Comparison of ENCODE assay signal across 15 cellular contexts in the genomic region with DNA sequence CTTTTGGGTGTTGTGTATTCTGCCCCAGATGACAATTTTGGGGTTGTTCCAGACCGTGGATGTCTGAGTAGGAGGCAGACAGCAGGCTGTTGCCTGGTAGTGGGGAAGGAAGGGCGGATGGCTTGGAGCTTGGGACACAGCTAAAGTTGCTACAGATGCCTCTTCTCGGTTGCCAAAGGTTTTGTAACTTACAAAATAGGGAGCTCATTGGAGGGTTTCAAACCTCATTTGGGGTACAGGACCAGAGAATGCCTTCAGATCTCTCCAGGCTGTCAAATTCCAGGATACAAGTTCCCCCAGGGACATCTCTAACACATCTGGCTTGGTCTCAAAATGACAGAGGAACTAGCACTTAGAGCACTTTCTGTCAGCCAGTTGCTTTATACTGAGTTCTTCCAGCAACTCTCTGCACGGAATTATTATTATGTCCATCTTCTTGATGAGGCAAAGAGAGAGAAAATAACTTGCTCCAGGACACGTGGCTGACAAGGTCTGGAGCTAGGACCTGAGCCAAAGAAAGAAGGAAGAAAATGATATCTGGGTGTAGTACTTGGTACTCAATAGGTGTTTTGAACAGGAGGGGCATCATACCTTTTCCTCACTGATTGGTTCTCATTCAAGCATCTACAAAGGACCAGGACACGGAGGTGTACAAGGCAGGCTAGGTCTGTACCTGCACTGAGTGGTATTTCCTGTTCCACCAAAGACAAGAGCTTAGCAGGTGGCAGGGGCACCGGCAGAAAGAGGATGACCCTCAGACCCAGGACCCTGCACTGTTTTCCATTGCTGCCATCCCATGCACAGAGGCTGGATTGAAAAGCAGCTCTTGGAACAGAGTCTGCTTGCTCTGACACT. TPM values are rescaled to one million over a fixed set of nuclear protein-coding genes. Genes with fewer than 3 reads are reported as not detected.
DNase-seq lines count a peak whose midpoint lies in the region; ATAC-seq and TF ChIP-seq lines count a peak whose summit lies in the region.
"Had no signal": no experiment of that assay in that cellular context is flagged by ENCODE, and none has a peak within 500 bp of the region (broad histone marks: within the 10 kb centered on the region; RNA-seq: fewer than 3 reads in every experiment).

No MANE protein-coding gene starts in this region.

- peaks cover 16% of the 10 kb centered on the region for H3K36me3 Mint-ChIP-seq in HFFc6 (ENCODE audit: low read depth)
- no peaks in the 10 kb centered on the region for H3K36me3 Mint-ChIP-seq in activated T-cell treated with anti-CD3 and anti-CD28 coated beads, Interleukin-2, amount 50 U/mL, for 4 hours (ENCODE audit: insufficient read depth)
- H3K36me3 Mint-ChIP-seq: activated CD4-positive, alpha-beta memory T cell treated with anti-CD3 and anti-CD28 coated beads for 36 hours; CD14-positive monocyte had no signal

- H3K4me1 ChIP-seq in lower lobe of right lung (peaks cover 29% of the 10 kb centered on the region), subcutaneous abdominal adipose tissue (ENCODE audit: control insufficient read depth in 5 of 5, insufficient read depth in 5 of 5, low read length in 5 of 5) (peaks cover 14 to 35% (median 29%) of the 10 kb centered on the region in 5 donors)

- no peaks in the 10 kb centered on the region for H3K27me3 ChIP-seq in dorsolateral prefrontal cortex
- H3K27me3 ChIP-seq in lower lobe of right lung (ENCODE audit: low read depth), result no peaks in the 10 kb centered on the region
- no peaks in the 10 kb centered on the region for H3K27me3 ChIP-seq in subcutaneous abdominal adipose tissue (ENCODE audit: control insufficient read depth in 5 of 5, insufficient read depth in 4 of 5, low read length in 5 of 5)

- peaks cover 68% of the 10 kb centered on the region for H3K4me1 Mint-ChIP-seq in HFFc6 (ENCODE audit: low read depth)
- peaks cover 5% of the 10 kb centered on the region for H3K4me1 Mint-ChIP-seq in activated T-cell treated with anti-CD3 and anti-CD28 coated beads, Interleukin-2, amount 50 U/mL, for 4 hours (ENCODE audit: low read depth)

- H3K9me3 Mint-ChIP-seq in HFFc6, result peaks cover 15% of the 10 kb centered on the region
- no peaks in the 10 kb centered on the region for H3K9me3 Mint-ChIP-seq in activated T-cell treated with anti-CD3 and anti-CD28 coated beads, Interleukin-2, amount 50 U/mL, for 4 hours

- peak overlapping the region in 3 of 5 donors; percentile 5 to 36 (median 9) for H3K9ac ChIP-seq in subcutaneous abdominal adipose tissue (ENCODE audit: low read length in 5 of 5)

- peak in 1 of 2 donors; percentile 60 for ATAC-seq in lower lobe of right lung
- ATAC-seq in GM21390 (IDR thresholded peaks at IDR 0.05; ENCODE audit: unreplicated experiment), result no peak
- no peak for ATAC-seq in activated T-cell treated with anti-CD3 and anti-CD28 coated beads, Interleukin-2, amount 50 U/mL, for 4 hours
- no peak for ATAC-seq in HG03159 (IDR thresholded peaks at IDR 0.05; ENCODE audit: unreplicated experiment)
- ATAC-seq: K562 had no signal

- DNase-seq in HFFc6, result no peak
- peak in 5 of 10 donors; percentile 41 to 62 (median 54) for DNase-seq in dorsolateral prefrontal cortex
- no peak for DNase-seq in lower lobe of right lung
- no peak for DNase-seq in activated T-cell treated with anti-CD3 and anti-CD28 coated beads, Interleukin-2, amount 50 U/mL, for 4 hours
- DNase-seq in middle frontal gyrus (ENCODE audit: extremely low spot score, low spot score), result no peak
- DNase-seq: activated CD4-positive, alpha-beta memory T cell treated with anti-CD3 and anti-CD28 coated beads for 36 hours; activated gamma-delta T cell; islet precursor cell; NCI-H2029 treated with DMSO at 0.1 percent for 48 hours had no signal

- H3K9me3 ChIP-seq in lower lobe of right lung (no peaks in the 10 kb centered on the region), subcutaneous abdominal adipose tissue (ENCODE audit: control insufficient read depth in 5 of 5, low read length in 5 of 5) (peaks cover 0 to 7% (median 4%) of the 10 kb centered on the region in 5 donors)

- H3K36me3 ChIP-seq in lower lobe of right lung (no peaks in the 10 kb centered on the region), subcutaneous abdominal adipose tissue (ENCODE audit: control insufficient read depth in 5 of 5, insufficient read depth in 5 of 5, low read length in 5 of 5) (no peaks in the 10 kb centered on the region)

- H3K27ac ChIP-seq in dorsolateral prefrontal cortex (peak overlapping the region in 43 of 59 donors; percentile 5 to 82 (median 54)), lower lobe of right lung (peak overlapping the region; percentile 33), subcutaneous abdominal adipose tissue (ENCODE audit: low read depth, low read length) (peak overlapping the region; percentile 77)

- H3K27ac Mint-ChIP-seq in HFFc6, result peak overlapping the region; percentile 82
- H3K27ac Mint-ChIP-seq: activated CD4-positive, alpha-beta memory T cell treated with anti-CD3 and anti-CD28 coated beads for 36 hours; T-helper 1 cell treated with Interleukin-12 subunit alpha and Interleukin-12 subunit beta and Interleukin-4 antibody, amounts not matched to agents 30 μg/mL and 1 μg/mL, for 36 hours had no signal

- intact Hi-C loops in dorsolateral prefrontal cortex (cut with DNase I), result no loop called here
- intact Hi-C loops in lower lobe of right lung (cut with DNase I), result no loop called here

- peak overlapping the region; percentile 58 for H3K4me3 Mint-ChIP-seq in HFFc6
- no peak overlapping the region for H3K4me3 Mint-ChIP-seq in activated T-cell treated with anti-CD3 and anti-CD28 coated beads, Interleukin-2, amount 50 U/mL, for 4 hours
- H3K4me3 Mint-ChIP-seq: activated CD4-positive, alpha-beta memory T cell treated with anti-CD3 and anti-CD28 coated beads for 36 hours; CD14-positive monocyte; T-helper 1 cell treated with Interleukin-12 subunit alpha and Interleukin-12 subunit beta and Interleukin-4 antibody, amounts not matched to agents 30 μg/mL and 1 μg/mL, for 36 hours had no signal

- H3K4me3 ChIP-seq in dorsolateral prefrontal cortex (no peak overlapping the region), lower lobe of right lung (no peak overlapping the region), subcutaneous abdominal adipose tissue (ENCODE audit: low read depth in 1 of 5, low read length in 5 of 5) (peak overlapping the region in 1 of 5 donors; percentile 17)
- H3K4me3 ChIP-seq: K562 had no signal

- TF ChIP-seq CTCF in HFFc6 (IDR thresholded peaks at IDR 0.05) (no peak), dorsolateral prefrontal cortex (IDR thresholded peaks at IDR 0.05 in 54 of 56, conservative IDR thresholded peaks at IDR 0.05 in 2 of 56; ENCODE audit: low read depth in 1 of 56, partially characterized antibody in 56 of 56) (no peak), lower lobe of right lung (IDR thresholded peaks at IDR 0.05) (no peak)

- no peaks in the 10 kb centered on the region for H3K27me3 Mint-ChIP-seq in HFFc6 (ENCODE audit: insufficient read depth)
- H3K27me3 Mint-ChIP-seq in activated T-cell treated with anti-CD3 and anti-CD28 coated beads, Interleukin-2, amount 50 U/mL, for 4 hours (ENCODE audit: low read depth), result peaks cover 4% of the 10 kb centered on the region
- H3K27me3 Mint-ChIP-seq: activated CD4-positive, alpha-beta memory T cell treated with anti-CD3 and anti-CD28 coated beads for 36 hours had no signal

RNA-seq across cellular contexts. Expression of a gene that starts 55.9 kb away (rescaled TPM):
- 1 to 10 TPM; 1.7 to 2.4 (median 2.1) TPM for total RNA-seq in HFFc6 (2021; fragmentation: NEBNext Ultra II Directional; extraction: Animal tissue kit (Norgen Biotek cat#: 25700))
- 1,000 to 10,000 TPM in 105 of 120 experiments, 100 to 1,000 TPM in 15; 500 to 4,588 (median 1,344) TPM for total RNA-seq in dorsolateral prefrontal cortex
- total RNA-seq in lower lobe of right lung, result 3.4 TPM
- under 1 TPM; 0.03 to 0.13 (median 0.05) TPM for total RNA-seq in activated T-cell treated with anti-CD3 and anti-CD28 coated beads, Interleukin-2, amount 50 U/mL, for 4 hours
- total RNA-seq: activated CD4-positive, alpha-beta memory T cell treated with anti-CD3 and anti-CD28 coated beads for 36 hours had no signal

Comparison
In these comparisons a context has a peak if more than half of its experiments do, and no peak if none do; other contexts are left out.
1. RNA of a gene that starts 55.9 kb away (total RNA-seq): 500 to 4,588 TPM in dorsolateral prefrontal cortex; 3.4 TPM in lower lobe of right lung (single experiment), 1.7 to 2.4 TPM in HFFc6 and 0.03 to 0.13 TPM in activated T-cell treated with anti-CD3 and anti-CD28 coated beads, Interleukin-2, amount 50 U/mL, for 4 hours; every median in the first group is over 100 times any median in the second.
2. Peak in every context shown above with its lines, with median percentiles within 50 percentile points of each other: H3K27ac ChIP-seq.